1 cellular context compared by ENCODE assay signal in genomic region chr17:37820313-37821024, GRCh38.
A peak's percentile ranks its signal among the peaks of the same experiment; 100 is the strongest.
TF ChIP-seq lines count a peak whose summit lies in the region.

No MANE protein-coding gene starts in this region.

TF ChIP-seq in GM12878, 131 proteins besides CTCF, POLR2A, EP300 and RAD21 (continued from another document):
- TF ChIP-seq RCOR1 (conservative IDR thresholded peaks at IDR 0.05; ENCODE audit: low read depth, low read length) (no peak), CHD1 (IDR thresholded peaks at IDR 0.05; ENCODE audit: low read depth, low read length) (no peak), PML (IDR thresholded peaks at IDR 0.05; ENCODE audit: low read length) (no peak), ZNF274 (IDR thresholded peaks at IDR 0.05; ENCODE audit: insufficient read depth, insufficient read length) (no peak), RFX5 (IDR thresholded peaks at IDR 0.05; ENCODE audit: low read depth, low read length) (no peak), SMAD5 (IDR thresholded peaks at IDR 0.05; ENCODE audit: low read depth) (no peak), HSF1 (IDR thresholded peaks at IDR 0.05; ENCODE audit: low read depth, low read length) (no peak), TCF7 (IDR thresholded peaks at IDR 0.05; ENCODE audit: borderline replicate concordance) (no peak), NFYA (IDR thresholded peaks at IDR 0.05; ENCODE audit: borderline replicate concordance, low read depth, low read length) (no peak), ZBTB33 (IDR thresholded peaks at IDR 0.05) (no peak), ATF2 (IDR thresholded peaks at IDR 0.05; ENCODE audit: low read length) (0 out of 2 replicates have a peak, but pooled peaks have one; percentile 13), POU2F2 (IDR thresholded peaks at IDR 0.05; ENCODE audit: borderline replicate concordance, low read depth, low read length) (no peak), SMAD1 (IDR thresholded peaks at IDR 0.05; ENCODE audit: low read depth, partially characterized antibody) (no peak), RB1 (IDR thresholded peaks at IDR 0.05; ENCODE audit: borderline replicate concordance) (no peak), ETV6 (conservative IDR thresholded peaks at IDR 0.05 in 1 of 2, IDR thresholded peaks at IDR 0.05 in 1 of 2; ENCODE audit: borderline replicate concordance in 1 of 2, low read depth in 1 of 2) (peak in 1 of 2 experiments; percentile 70; a peak in 1 of 4 replicates), SP1 (IDR thresholded peaks at IDR 0.05; ENCODE audit: low read depth, low read length) (no peak), CHD2 (IDR thresholded peaks at IDR 0.05; ENCODE audit: borderline replicate concordance, low read depth, low read length) (no peak), SIX5 (IDR thresholded peaks at IDR 0.05; ENCODE audit: low read depth, low read length, severe bottlenecking) (no peak), ZNF622 (IDR thresholded peaks at IDR 0.05) (no peak), SREBF1 (IDR thresholded peaks at IDR 0.05; ENCODE audit: low read length) (no peak)
- TF ChIP-seq, protein P1, sequence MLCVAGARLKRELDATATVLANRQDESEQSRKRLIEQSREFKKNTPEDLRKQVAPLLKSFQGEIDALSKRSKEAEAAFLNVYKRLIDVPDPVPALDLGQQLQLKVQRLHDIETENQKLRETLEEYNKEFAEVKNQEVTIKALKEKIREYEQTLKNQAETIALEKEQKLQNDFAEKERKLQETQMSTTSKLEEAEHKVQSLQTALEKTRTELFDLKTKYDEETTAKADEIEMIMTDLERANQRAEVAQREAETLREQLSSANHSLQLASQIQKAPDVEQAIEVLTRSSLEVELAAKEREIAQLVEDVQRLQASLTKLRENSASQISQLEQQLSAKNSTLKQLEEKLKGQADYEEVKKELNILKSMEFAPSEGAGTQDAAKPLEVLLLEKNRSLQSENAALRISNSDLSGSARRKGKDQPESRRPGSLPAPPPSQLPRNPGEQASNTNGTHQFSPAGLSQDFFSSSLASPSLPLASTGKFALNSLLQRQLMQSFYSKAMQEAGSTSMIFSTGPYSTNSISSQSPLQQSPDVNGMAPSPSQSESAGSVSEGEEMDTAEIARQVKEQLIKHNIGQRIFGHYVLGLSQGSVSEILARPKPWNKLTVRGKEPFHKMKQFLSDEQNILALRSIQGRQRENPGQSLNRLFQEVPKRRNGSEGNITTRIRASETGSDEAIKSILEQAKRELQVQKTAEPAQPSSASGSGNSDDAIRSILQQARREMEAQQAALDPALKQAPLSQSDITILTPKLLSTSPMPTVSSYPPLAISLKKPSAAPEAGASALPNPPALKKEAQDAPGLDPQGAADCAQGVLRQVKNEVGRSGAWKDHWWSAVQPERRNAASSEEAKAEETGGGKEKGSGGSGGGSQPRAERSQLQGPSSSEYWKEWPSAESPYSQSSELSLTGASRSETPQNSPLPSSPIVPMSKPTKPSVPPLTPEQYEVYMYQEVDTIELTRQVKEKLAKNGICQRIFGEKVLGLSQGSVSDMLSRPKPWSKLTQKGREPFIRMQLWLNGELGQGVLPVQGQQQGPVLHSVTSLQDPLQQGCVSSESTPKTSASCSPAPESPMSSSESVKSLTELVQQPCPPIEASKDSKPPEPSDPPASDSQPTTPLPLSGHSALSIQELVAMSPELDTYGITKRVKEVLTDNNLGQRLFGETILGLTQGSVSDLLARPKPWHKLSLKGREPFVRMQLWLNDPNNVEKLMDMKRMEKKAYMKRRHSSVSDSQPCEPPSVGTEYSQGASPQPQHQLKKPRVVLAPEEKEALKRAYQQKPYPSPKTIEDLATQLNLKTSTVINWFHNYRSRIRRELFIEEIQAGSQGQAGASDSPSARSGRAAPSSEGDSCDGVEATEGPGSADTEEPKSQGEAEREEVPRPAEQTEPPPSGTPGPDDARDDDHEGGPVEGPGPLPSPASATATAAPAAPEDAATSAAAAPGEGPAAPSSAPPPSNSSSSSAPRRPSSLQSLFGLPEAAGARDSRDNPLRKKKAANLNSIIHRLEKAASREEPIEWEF (IDR thresholded peaks at IDR 0.05; ENCODE audit: insufficient replicate concordance, low read depth, low read length), result no peak
- TF ChIP-seq, protein P2, sequence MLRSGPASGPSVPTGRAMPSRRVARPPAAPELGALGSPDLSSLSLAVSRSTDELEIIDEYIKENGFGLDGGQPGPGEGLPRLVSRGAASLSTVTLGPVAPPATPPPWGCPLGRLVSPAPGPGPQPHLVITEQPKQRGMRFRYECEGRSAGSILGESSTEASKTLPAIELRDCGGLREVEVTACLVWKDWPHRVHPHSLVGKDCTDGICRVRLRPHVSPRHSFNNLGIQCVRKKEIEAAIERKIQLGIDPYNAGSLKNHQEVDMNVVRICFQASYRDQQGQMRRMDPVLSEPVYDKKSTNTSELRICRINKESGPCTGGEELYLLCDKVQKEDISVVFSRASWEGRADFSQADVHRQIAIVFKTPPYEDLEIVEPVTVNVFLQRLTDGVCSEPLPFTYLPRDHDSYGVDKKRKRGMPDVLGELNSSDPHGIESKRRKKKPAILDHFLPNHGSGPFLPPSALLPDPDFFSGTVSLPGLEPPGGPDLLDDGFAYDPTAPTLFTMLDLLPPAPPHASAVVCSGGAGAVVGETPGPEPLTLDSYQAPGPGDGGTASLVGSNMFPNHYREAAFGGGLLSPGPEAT (IDR thresholded peaks at IDR 0.05; ENCODE audit: low read depth), result no peak
- TF ChIP-seq, protein P3, sequence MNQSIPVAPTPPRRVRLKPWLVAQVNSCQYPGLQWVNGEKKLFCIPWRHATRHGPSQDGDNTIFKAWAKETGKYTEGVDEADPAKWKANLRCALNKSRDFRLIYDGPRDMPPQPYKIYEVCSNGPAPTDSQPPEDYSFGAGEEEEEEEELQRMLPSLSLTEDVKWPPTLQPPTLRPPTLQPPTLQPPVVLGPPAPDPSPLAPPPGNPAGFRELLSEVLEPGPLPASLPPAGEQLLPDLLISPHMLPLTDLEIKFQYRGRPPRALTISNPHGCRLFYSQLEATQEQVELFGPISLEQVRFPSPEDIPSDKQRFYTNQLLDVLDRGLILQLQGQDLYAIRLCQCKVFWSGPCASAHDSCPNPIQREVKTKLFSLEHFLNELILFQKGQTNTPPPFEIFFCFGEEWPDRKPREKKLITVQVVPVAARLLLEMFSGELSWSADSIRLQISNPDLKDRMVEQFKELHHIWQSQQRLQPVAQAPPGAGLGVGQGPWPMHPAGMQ (IDR thresholded peaks at IDR 0.05; ENCODE audit: borderline replicate concordance), result no peak
TF ChIP-seq in GM12878: peak in this region for 7.
